Comparison of ENCODE assay signal across 20 cellular contexts in genomic region chr1:167291539-167292195, GRCh38.
DNase-seq lines count a peak whose midpoint lies in the region; ATAC-seq and TF ChIP-seq lines count a peak whose summit lies in the region.
"Had no signal": no experiment of that assay in that cellular context is flagged by ENCODE, and none has a peak within 500 bp of the region (broad histone marks: within the 10 kb centered on the region; RNA-seq: fewer than 3 reads in every experiment).

No MANE protein-coding gene starts in this region.

- H3F3A ChIP-seq in GM23338 (replicated peaks; ENCODE audit: low read depth) = no peaks in the 10 kb centered on the region

- no peak for DNase-seq in GM23338 (ENCODE audit: low spot score)
- peak; percentile 57 for DNase-seq in cerebellum (ENCODE audit: low spot score)
- DNase-seq in mesenchymal stem cell = peak; percentile 57
- no peak for DNase-seq in activated CD4-positive, alpha-beta T cell treated with anti-CD3 and anti-CD28 coated beads, Interleukin-2, amount 50 U/mL, for 1 hour
- no peak for DNase-seq in natural killer cell
- DNase-seq: ACHN; CD8-positive, alpha-beta T cell; GDM1; H9; HFFc6; KG1; NCI-H1092 treated with DMSO at 0.1 percent for 48 hours; NCI-H1436 treated with DMSO at 0.1 percent for 48 hours; NCI-H1930; NCI-H510A; NCI-H82; SJCRH30 had no signal

- no peak overlapping the region for H2AK5ac ChIP-seq in mesenchymal stem cell (ENCODE audit: low read length, severe bottlenecking)

- H3K27me3 ChIP-seq in GM23338 (ENCODE audit: insufficient read depth) = no peaks in the 10 kb centered on the region
- no peaks in the 10 kb centered on the region for H3K27me3 ChIP-seq in mesenchymal stem cell (ENCODE audit: control insufficient read depth in 1 of 2, insufficient read depth in 1 of 2, low read length in 2 of 2)
- H3K27me3 ChIP-seq: SJCRH30 had no signal

- H3K4me2 ChIP-seq in GM23338 = no peak overlapping the region
- H3K4me2 ChIP-seq in mesenchymal stem cell (ENCODE audit: low read length, poor library complexity, severe bottlenecking) = no peak overlapping the region

- H3K4me1 Mint-ChIP-seq in GM23338 (peaks cover 43% of the 10 kb centered on the region), natural killer cell (peaks cover 51 to 53% of the 10 kb centered on the region in 2 donors)

- no peak for ATAC-seq in GM23338
- ATAC-seq in natural killer cell = no peak
- ATAC-seq in HG03378 (IDR thresholded peaks at IDR 0.05; ENCODE audit: unreplicated experiment) = no peak
- ATAC-seq: CD8-positive, alpha-beta T cell; Panc1 had no signal

- no peak overlapping the region for H2BK5ac ChIP-seq in mesenchymal stem cell (ENCODE audit: low read depth, low read length, poor library complexity, severe bottlenecking)

- no peak overlapping the region for H2BK12ac ChIP-seq in mesenchymal stem cell (ENCODE audit: low read length in 2 of 2)

- H3K9me3 Mint-ChIP-seq in GM23338 (no peaks in the 10 kb centered on the region; the same call in 2 of the 3 replicates), natural killer cell (no peaks in the 10 kb centered on the region)
- H3K9me3 Mint-ChIP-seq: CD8-positive, alpha-beta T cell; HFFc6 had no signal

- H3K4ac ChIP-seq in mesenchymal stem cell (ENCODE audit: low read depth in 1 of 2, low read length in 2 of 2) = no peak overlapping the region

- H3K36me3 ChIP-seq in GM23338 (ENCODE audit: insufficient read depth) = no peaks in the 10 kb centered on the region
- no peaks in the 10 kb centered on the region for H3K36me3 ChIP-seq in mesenchymal stem cell (ENCODE audit: control insufficient read depth in 1 of 2, insufficient read depth in 2 of 2, low read depth in 1 of 2, low read length in 2 of 2)
- H3K36me3 ChIP-seq: SJCRH30 had no signal

- no peak overlapping the region for H4K8ac ChIP-seq in mesenchymal stem cell (ENCODE audit: low read length)

- intact Hi-C loops in natural killer cell (cut with micrococcal nuclease) = no loop called here

- no peak overlapping the region for H3K9ac ChIP-seq in mesenchymal stem cell (ENCODE audit: low read length)

- H3K9me3 ChIP-seq in mesenchymal stem cell (ENCODE audit: control insufficient read depth, low read length) = no peaks in the 10 kb centered on the region
- H3K9me3 ChIP-seq: SJCRH30 had no signal

- TF ChIP-seq CTCF in GM23338 (conservative IDR thresholded peaks at IDR 0.05; ENCODE audit: low read depth in 2 of 2) (no peak), VCaP (conservative IDR thresholded peaks at IDR 0.05) (no peak), natural killer cell (IDR thresholded peaks at IDR 0.05) (no peak)

- H3K27ac Mint-ChIP-seq in GM23338 (peak overlapping the region; percentile 5; the same call in 1 of the 2 replicates), natural killer cell (no peak overlapping the region)
- H3K27ac Mint-ChIP-seq: CD8-positive, alpha-beta T cell; HFFc6 had no signal

- H3K27me3 Mint-ChIP-seq in GM23338 (ENCODE audit: insufficient read depth, low read depth, poor library complexity) (no peaks in the 10 kb centered on the region), natural killer cell (ENCODE audit: low read depth in 2 of 2) (no peaks in the 10 kb centered on the region)

- H3K9me2 ChIP-seq in GM23338 (ENCODE audit: insufficient read depth) = no peaks in the 10 kb centered on the region

- H3K18ac ChIP-seq in mesenchymal stem cell (ENCODE audit: low read depth in 1 of 2, low read length in 2 of 2) = no peak overlapping the region

- H3K36me3 Mint-ChIP-seq in GM23338 (ENCODE audit: low read depth) (peaks cover 9% of the 10 kb centered on the region; the same call in 2 of the 3 replicates), natural killer cell (no peaks in the 10 kb centered on the region)
- H3K36me3 Mint-ChIP-seq: CD8-positive, alpha-beta T cell had no signal

- no peak overlapping the region for H2BK120ac ChIP-seq in mesenchymal stem cell (ENCODE audit: low read depth, low read length)

- no peak overlapping the region for H3K4me3 ChIP-seq in GM23338
- no peak overlapping the region for H3K4me3 ChIP-seq in mesenchymal stem cell (ENCODE audit: insufficient read depth in 1 of 2, low read depth in 1 of 2, low read length in 2 of 2)
- H3K4me3 ChIP-seq: SJCRH30 had no signal

- H3K27ac ChIP-seq in GM23338 (ENCODE audit: low read depth) (no peak overlapping the region), VCaP (peak overlapping the region; percentile 4; the same call in 1 of the 2 replicates), mesenchymal stem cell (ENCODE audit: low read length, poor library complexity, severe bottlenecking) (no peak overlapping the region)
- H3K27ac ChIP-seq: SJCRH30 had no signal

- peaks cover 99% of the 10 kb centered on the region for H3K79me2 ChIP-seq in GM23338 (replicated peaks; ENCODE audit: insufficient read depth)

- H3K79me1 ChIP-seq in mesenchymal stem cell (replicated peaks; ENCODE audit: low read length, poor library complexity, severe bottlenecking) = peaks cover 11% of the 10 kb centered on the region

- no peak overlapping the region for H2BK15ac ChIP-seq in mesenchymal stem cell (ENCODE audit: low read depth, poor library complexity, severe bottlenecking)

- H3K4me3 Mint-ChIP-seq in GM23338 (no peak overlapping the region), natural killer cell (no peak overlapping the region)
- H3K4me3 Mint-ChIP-seq: CD8-positive, alpha-beta T cell; H9; HFFc6 had no signal

- H4K20me1 ChIP-seq in GM23338 (replicated peaks; ENCODE audit: insufficient read depth) = peaks cover 24% of the 10 kb centered on the region

- H3K4me1 ChIP-seq in GM23338 (ENCODE audit: insufficient read depth) = peaks cover 35% of the 10 kb centered on the region
- H3K4me1 ChIP-seq in mesenchymal stem cell (ENCODE audit: control insufficient read depth, insufficient read depth, low read depth, low read length) = peaks cover 3% of the 10 kb centered on the region
- H3K4me1 ChIP-seq: SJCRH30 had no signal

- H3K14ac ChIP-seq in mesenchymal stem cell (ENCODE audit: low read length in 2 of 2) = no peak overlapping the region

- H2AFZ ChIP-seq in GM23338 (no peak overlapping the region), mesenchymal stem cell (ENCODE audit: low read depth, low read length) (no peak overlapping the region)

- no peak overlapping the region for H3K23ac ChIP-seq in mesenchymal stem cell (ENCODE audit: low read length in 2 of 2)

- 35% methylated on average over 2 of the region's 3 CpGs for WGBS in mesenchymal stem cell

- H4K91ac ChIP-seq in mesenchymal stem cell (ENCODE audit: low read length) = no peak overlapping the region

TF ChIP-seq in GM23338, 12 proteins besides CTCF, POLR2A, EP300 and RAD21 (continues in another document):
- TF ChIP-seq REST (IDR thresholded peaks at IDR 0.05; ENCODE audit: unreplicated experiment) = no peak
- TF ChIP-seq NANOG (IDR thresholded peaks at IDR 0.05; ENCODE audit: borderline replicate concordance) = no peak
- TF ChIP-seq EZH2 (IDR thresholded peaks at IDR 0.05; ENCODE audit: low read depth, unreplicated experiment) = no peak
- no peak for TF ChIP-seq EZH2phosphoT487 (IDR thresholded peaks at IDR 0.05; ENCODE audit: unreplicated experiment)
- TF ChIP-seq POLR2AphosphoS5 (IDR thresholded peaks at IDR 0.05; ENCODE audit: low read depth) = no peak

Comparison
In these comparisons a context has a peak if more than half of its experiments do, and no peak if none do; other contexts are left out.
1. DNase-seq: peak in cerebellum (single experiment) and mesenchymal stem cell (single experiment); none in GM23338 (single experiment), activated CD4-positive, alpha-beta T cell treated with anti-CD3 and anti-CD28 coated beads, Interleukin-2, amount 50 U/mL, for 1 hour (single experiment) and natural killer cell (single experiment).